Comparison of ENCODE assay signal across 8 cellular contexts in genomic region chr12:19198272-19198671, GRCh38.
DNase-seq lines count a peak whose midpoint lies in the region; ATAC-seq and TF ChIP-seq lines count a peak whose summit lies in the region.
"Had no signal": no experiment of that assay in that cellular context is flagged by ENCODE, and none has a peak within 500 bp of the region (broad histone marks: within the 10 kb centered on the region; RNA-seq: fewer than 3 reads in every experiment).

No MANE protein-coding gene starts in this region.

- H3K36me3 Mint-ChIP-seq in GM23338 (ENCODE audit: low read depth): no peaks in the 10 kb centered on the region
- peaks cover 4% of the 10 kb centered on the region for H3K36me3 Mint-ChIP-seq in mesothelial cell of epicardium

- H3K79me2 ChIP-seq in GM23338 (replicated peaks; ENCODE audit: insufficient read depth): peaks cover 98% of the 10 kb centered on the region

- H2AFZ ChIP-seq in GM23338: no peak overlapping the region

- H3K9me3 Mint-ChIP-seq in GM23338 (no peaks in the 10 kb centered on the region), mesothelial cell of epicardium (peaks cover 4% of the 10 kb centered on the region)

- H3K4me1 ChIP-seq in GM23338 (ENCODE audit: insufficient read depth): peaks cover 52% of the 10 kb centered on the region

- no peak for TF ChIP-seq CTCF in GM23338 (conservative IDR thresholded peaks at IDR 0.05; ENCODE audit: low read depth in 2 of 2)
- no peak for TF ChIP-seq CTCF in cardiac fibroblast (IDR thresholded peaks at IDR 0.05; ENCODE audit: low read depth, low read length)
- TF ChIP-seq CTCF in mesothelial cell of epicardium (IDR thresholded peaks at IDR 0.05; ENCODE audit: unreplicated experiment): no peak

- H3K4me2 ChIP-seq in GM23338: 0 out of 2 replicates have a peak overlapping the region, but pooled peaks have one; percentile 1

- peak overlapping the region; percentile 28; the same call in 1 of the 2 replicates for H3K27ac ChIP-seq in GM23338 (ENCODE audit: low read depth)

- ATAC-seq in GM23338 (no peak), HG03095 (IDR thresholded peaks at IDR 0.05; ENCODE audit: unreplicated experiment) (no peak)

- DNase-seq in GM23338 (ENCODE audit: low spot score) (no peak), NCI-H526 treated with DMSO at 0.1 percent for 48 hours (lab: John Stamatoyannopoulos, UW) (peak; percentile 83), cardiac fibroblast (ENCODE audit: low read depth in 2 of 2) (peak; percentile 56 to 80), myocyte (ENCODE audit: low read depth) (peak; percentile 51), mesothelial cell of epicardium (ENCODE audit: low spot score in 2 of 2, unreplicated experiment in 2 of 2) (no peak), HEK293T (ENCODE audit: extremely low spot score) (no peak)
- DNase-seq: SHP77 treated with DMSO at 0.1 percent for 48 hours had no signal

- no peaks in the 10 kb centered on the region for H3K36me3 ChIP-seq in GM23338 (ENCODE audit: insufficient read depth)

- peaks cover 24% of the 10 kb centered on the region for H4K20me1 ChIP-seq in GM23338 (replicated peaks; ENCODE audit: insufficient read depth)

- H3K27ac Mint-ChIP-seq in GM23338 (no peak overlapping the region), mesothelial cell of epicardium (no peak overlapping the region)

- H3K4me3 ChIP-seq in GM23338 (no peak overlapping the region), cardiac fibroblast (replicated peaks in 1 of 2; ENCODE audit: low read depth in 2 of 2, low read length in 2 of 2) (no peak overlapping the region)

- H3K4me1 Mint-ChIP-seq in GM23338 (peaks cover 48% of the 10 kb centered on the region), mesothelial cell of epicardium (peaks cover 3% of the 10 kb centered on the region)

- POLR2A ChIA-PET in HEK293T (lab: Yijun Ruan, JAX): no interaction called here

- no peaks in the 10 kb centered on the region for H3K9me2 ChIP-seq in GM23338 (ENCODE audit: insufficient read depth)

- H3K27me3 Mint-ChIP-seq in GM23338 (ENCODE audit: insufficient read depth, low read depth, poor library complexity): no peaks in the 10 kb centered on the region
- H3K27me3 Mint-ChIP-seq in mesothelial cell of epicardium (ENCODE audit: low read depth): no peaks in the 10 kb centered on the region

- H3F3A ChIP-seq in GM23338 (replicated peaks; ENCODE audit: low read depth): no peaks in the 10 kb centered on the region

- CTCF ChIA-PET in HEK293T (lab: Yijun Ruan, JAX): interaction anchor here (0.6 kb wide), 1 partner anchor 15 kb away, joined by 3 read pairs; no protein-coding TSS in a partner anchor

- no peaks in the 10 kb centered on the region for H3K27me3 ChIP-seq in GM23338 (ENCODE audit: insufficient read depth)

- H3K4me3 Mint-ChIP-seq in GM23338 (no peak overlapping the region), mesothelial cell of epicardium (no peak overlapping the region)

TF ChIP-seq in GM23338, 12 proteins besides CTCF, POLR2A, EP300 and RAD21 (continues in another document):
- TF ChIP-seq STAT1 (IDR thresholded peaks at IDR 0.05; ENCODE audit: unreplicated experiment) (no peak), CREB1 (CRISPR knock-in tag; IDR thresholded peaks at IDR 0.05; ENCODE audit: low read depth) (no peak), REST (IDR thresholded peaks at IDR 0.05; ENCODE audit: unreplicated experiment) (no peak), NANOG (IDR thresholded peaks at IDR 0.05; ENCODE audit: borderline replicate concordance) (no peak)

TF ChIP-seq in HEK293T, 16 proteins besides CTCF, POLR2A, EP300 and RAD21:
- no peak for TF ChIP-seq FOXK2 (IDR thresholded peaks at IDR 0.05)
- TF ChIP-seq ELF4 (IDR thresholded peaks at IDR 0.05): no peak
- no peak for TF ChIP-seq PKNOX1 (IDR thresholded peaks at IDR 0.05)
- TF ChIP-seq SP1 (IDR thresholded peaks at IDR 0.05): no peak
- no peak for TF ChIP-seq FOXA1 (IDR thresholded peaks at IDR 0.05)
- no peak for TF ChIP-seq NFRKB (IDR thresholded peaks at IDR 0.05)
- no peak for TF ChIP-seq LEF1 (IDR thresholded peaks at IDR 0.05; ENCODE audit: borderline replicate concordance)
- no peak for TF ChIP-seq ZNF384 (IDR thresholded peaks at IDR 0.05)
- TF ChIP-seq TARDBP (IDR thresholded peaks at IDR 0.05): no peak
- no peak for TF ChIP-seq SUZ12 (IDR thresholded peaks at IDR 0.05)
- TF ChIP-seq HDGF (IDR thresholded peaks at IDR 0.05; ENCODE audit: borderline replicate concordance): no peak
- TF ChIP-seq FOXM1 (IDR thresholded peaks at IDR 0.05; ENCODE audit: borderline replicate concordance): no peak
- TF ChIP-seq L3MBTL2 (conservative IDR thresholded peaks at IDR 0.05): no peak
- TF ChIP-seq ARNT (IDR thresholded peaks at IDR 0.05): no peak
- no peak for TF ChIP-seq BHLHE40 (IDR thresholded peaks at IDR 0.05; ENCODE audit: borderline replicate concordance)
- TF ChIP-seq CTBP1 (IDR thresholded peaks at IDR 0.05; ENCODE audit: borderline replicate concordance): no peak

Comparison
In these comparisons a context has a peak if more than half of its experiments do, and no peak if none do; other contexts are left out.
1. DNase-seq: peak in NCI-H526 treated with DMSO at 0.1 percent for 48 hours (single experiment), cardiac fibroblast (2 of 2) and myocyte (single experiment); none in GM23338 (single experiment), mesothelial cell of epicardium (0 of 2) and HEK293T (single experiment).